ENCODE assay signal across 8 cellular contexts in genomic region chr6:152356659-152357058, GRCh38.
DNase-seq lines count a peak whose midpoint lies in the region; ATAC-seq, FAIRE-seq and TF ChIP-seq lines count a peak whose summit lies in the region.

No MANE protein-coding gene starts in this region.

- peak in 1 of 2 experiments; percentile 21; a peak in 1 of 5 replicates for TF ChIP-seq RAD21 in A549 (conservative IDR thresholded peaks at IDR 0.05 in 1 of 2, IDR thresholded peaks at IDR 0.05 in 1 of 2)

- no peak for FAIRE-seq in A549 (lab: Jason Lieb, UNC)

- H3K9me3 ChIP-seq in A549 (no peaks in the 10 kb centered on the region), vagina (no peaks in the 10 kb centered on the region)

- H3K4me3 ChIP-seq in A549 (no peak overlapping the region), GM12865 (ENCODE audit: low read depth, low read length) (no peak overlapping the region), dorsolateral prefrontal cortex (no peak overlapping the region), vagina (no peak overlapping the region)

- TF ChIP-seq POLR2A in A549 (IDR thresholded peaks at IDR 0.05; ENCODE audit: low read length) (no peak), vagina (IDR thresholded peaks at IDR 0.05) (no peak)

- no peak overlapping the region for H3K27ac ChIP-seq in A549
- no peak overlapping the region for H3K27ac ChIP-seq in dorsolateral prefrontal cortex
- H3K27ac ChIP-seq in vagina: no peak overlapping the region

- peaks cover 14% of the 10 kb centered on the region; the same call in 2 of the 3 replicates for H3K4me1 ChIP-seq in A549
- H3K4me1 ChIP-seq in vagina: no peaks in the 10 kb centered on the region

- intact Hi-C loops in dorsolateral prefrontal cortex (cut with DNase I) (no loop called here), vagina (cut with DNase I) (no loop called here)

- POLR2A ChIA-PET in A549 (lab: Yijun Ruan, JAX): no interaction called here

- no peaks in the 10 kb centered on the region for H3K27me3 ChIP-seq in dorsolateral prefrontal cortex
- H3K27me3 ChIP-seq in vagina: no peaks in the 10 kb centered on the region

- CTCF ChIA-PET in A549 (lab: Yijun Ruan, JAX): interaction anchor here (0.7 to 1.1 kb wide), 5 partner anchors 8 to 55 kb away, joined by 3 to 4 read pairs (median 3); no protein-coding TSS in a partner anchor

- TF ChIP-seq EP300 in A549 (IDR thresholded peaks at IDR 0.05): no peak

- 73% methylated on average over 2 of the region's 2 CpGs for WGBS in A549 (ENCODE audit: missing lambda C conversion rate)

- DNase-seq in A549 (ENCODE audit: low read depth in 1 of 2, low spot score in 1 of 2) (peak in 1 of 2 experiments; percentile 34), GM12865 (ENCODE audit: low read depth) (peak; percentile 44), NCI-H69 (lab: John Stamatoyannopoulos, UW) (peak; percentile 13), dorsolateral prefrontal cortex (no peak), pons (ENCODE audit: low spot score) (peak; percentile 62), vagina (ENCODE audit: extremely low spot score in 2 of 2) (no peak)

- H3K36me3 ChIP-seq in vagina: peaks cover 0 to 67% of the 10 kb centered on the region in 2 donors

- peak; percentile 35; the same call in 2 of the 3 replicates for TF ChIP-seq CTCF in A549 (IDR thresholded peaks at IDR 0.05)
- TF ChIP-seq CTCF in GM12865 (IDR thresholded peaks at IDR 0.05; ENCODE audit: insufficient read depth, low read depth, low read length, missing control alignments): peak; percentile 36
- TF ChIP-seq CTCF in dorsolateral prefrontal cortex (IDR thresholded peaks at IDR 0.05 in 54 of 56, conservative IDR thresholded peaks at IDR 0.05 in 2 of 56; ENCODE audit: low read depth in 1 of 56, partially characterized antibody in 56 of 56): peak in 40 of 56 donors; percentile 9 to 53 (median 28)
- no peak for TF ChIP-seq CTCF in vagina (IDR thresholded peaks at IDR 0.05)

- H3K4me2 ChIP-seq in A549: no peak overlapping the region; the same call in 2 of the 3 replicates

- ATAC-seq in A549 (peak; percentile 70 to 76; a peak in 5 of 6 replicates), HG02884 (IDR thresholded peaks at IDR 0.05; ENCODE audit: unreplicated experiment) (peak; percentile 75), HG02938 (IDR thresholded peaks at IDR 0.05; ENCODE audit: unreplicated experiment) (no peak)

TF ChIP-seq in A549, 52 proteins besides CTCF, POLR2A, EP300 and RAD21:
- TF ChIP-seq MYC (IDR thresholded peaks at IDR 0.05; ENCODE audit: borderline replicate concordance, low read length) (no peak), KDM1A (IDR thresholded peaks at IDR 0.05; ENCODE audit: low read depth) (no peak), MAZ (IDR thresholded peaks at IDR 0.05; ENCODE audit: borderline replicate concordance, low read depth, low read length) (no peak)
TF ChIP-seq in A549: peak in this region for 0.

Comparison
In these comparisons a context has a peak if more than half of its experiments do, and no peak if none do; other contexts are left out.
1. DNase-seq: peak in GM12865 (single experiment), NCI-H69 (single experiment) and pons (single experiment); none in dorsolateral prefrontal cortex (0 of 10) and vagina (0 of 2).
2. CTCF ChIP-seq: peak in A549 (single experiment), GM12865 (single experiment) and dorsolateral prefrontal cortex (40 of 56); none in vagina (0 of 3).